19 cellular contexts compared by ENCODE assay signal in the genomic region with DNA sequence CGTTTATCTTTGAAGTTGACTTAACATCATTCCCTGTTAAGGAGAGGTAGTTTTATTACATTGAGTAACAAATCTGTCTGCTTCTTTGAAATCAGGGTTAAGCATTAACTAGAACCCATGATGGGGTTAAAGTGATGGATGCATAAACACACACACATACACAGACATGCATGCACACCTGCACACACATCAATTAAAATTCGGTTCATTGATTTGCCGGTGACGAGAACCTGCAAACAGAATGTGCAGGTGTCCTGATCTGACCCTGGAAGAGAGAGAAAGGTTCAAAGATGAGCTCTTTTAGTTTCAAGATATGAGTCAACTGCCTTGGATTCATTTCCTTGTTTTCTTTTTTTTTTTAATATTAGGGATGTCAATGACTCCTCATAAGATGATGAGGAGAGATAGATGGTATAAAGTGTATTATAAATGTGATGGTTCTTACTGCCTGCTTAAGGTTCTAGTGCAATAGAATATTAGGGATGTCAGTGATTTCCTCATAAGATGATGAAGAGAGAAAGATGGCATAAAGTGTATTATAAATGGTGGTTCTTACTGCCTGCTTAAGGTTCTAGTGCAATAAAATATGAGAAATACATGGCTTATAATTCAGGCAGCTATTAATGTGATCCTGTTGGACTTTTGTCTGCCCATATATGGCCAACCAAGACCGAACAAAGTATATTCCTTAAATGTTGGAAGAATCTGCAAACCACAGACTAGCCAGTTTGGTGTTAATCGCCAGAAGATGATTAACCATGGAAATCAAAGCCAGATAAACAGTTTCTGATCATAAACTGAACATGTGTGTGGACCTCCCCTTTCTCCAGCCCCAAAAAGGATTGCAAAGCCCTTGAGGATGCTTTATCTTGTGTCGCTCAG. TPM values are rescaled to one million over a fixed set of nuclear protein-coding genes. Genes with fewer than 3 reads are reported as not detected.
DNase-seq lines count a peak whose midpoint lies in the region; ATAC-seq, FAIRE-seq and TF ChIP-seq lines count a peak whose summit lies in the region.
"Had no signal": no experiment of that assay in that cellular context is flagged by ENCODE, and none has a peak within 500 bp of the region (broad histone marks: within the 10 kb centered on the region; RNA-seq: fewer than 3 reads in every experiment).

No MANE protein-coding gene starts in this region.

- 49% methylated on average over 7 of the region's 7 CpGs for WGBS in A549 (ENCODE audit: missing lambda C conversion rate)
- 59 to 68% methylated on average over 7 of the region's 7 CpGs for WGBS in esophagus, 2 donors

- H3K27ac ChIP-seq in A549, result peak overlapping the region; percentile 52 to 69
- peak overlapping the region; percentile 4 to 66 for H3K27ac ChIP-seq in esophagus (ENCODE audit: low read depth in 2 of 2, low read length in 1 of 2)
- no peak overlapping the region for H3K27ac ChIP-seq in WERI-Rb-1
- H3K27ac ChIP-seq: cardiac muscle cell, heart right ventricle, pancreas had no signal

- H3K27me3 ChIP-seq in esophagus (ENCODE audit: control insufficient read depth in 1 of 2, insufficient read depth in 2 of 2, low read length in 2 of 2), result no peaks in the 10 kb centered on the region
- no peaks in the 10 kb centered on the region for H3K27me3 ChIP-seq in WERI-Rb-1 (ENCODE audit: insufficient read depth, low read depth, severe bottlenecking)
- H3K27me3 ChIP-seq: cardiac muscle cell, heart right ventricle, pancreas had no signal

- peak overlapping the region; percentile 76 for H3K4me2 ChIP-seq in A549

- H3K9me3 ChIP-seq in A549 (no peaks in the 10 kb centered on the region), esophagus (ENCODE audit: control insufficient read depth in 2 of 2, insufficient read depth in 1 of 2, low read depth in 1 of 2, low read length in 1 of 2) (no peaks in the 10 kb centered on the region), mucosa of descending colon (no peaks in the 10 kb centered on the region), WERI-Rb-1 (ENCODE audit: severe bottlenecking) (no peaks in the 10 kb centered on the region)
- H3K9me3 ChIP-seq: heart right ventricle, pancreas had no signal

- H3K4me3 ChIP-seq in A549 (0 out of 3 replicates have a peak overlapping the region, but pooled peaks have one; percentile 10), esophagus (ENCODE audit: low read depth in 1 of 2, low read length in 2 of 2) (no peak overlapping the region), mucosa of descending colon (no peak overlapping the region), WERI-Rb-1 (ENCODE audit: low read depth, low read length) (no peak overlapping the region)
- H3K4me3 ChIP-seq: cardiac muscle cell, heart right ventricle, pancreas had no signal

- TF ChIP-seq POLR2A in A549 (IDR thresholded peaks at IDR 0.05; ENCODE audit: low read length), result no peak

- TF ChIP-seq RAD21 in A549 (conservative IDR thresholded peaks at IDR 0.05 in 1 of 2, IDR thresholded peaks at IDR 0.05 in 1 of 2), result no peak

- FAIRE-seq in A549 (lab: Jason Lieb, UNC), result no peak
- no peak for FAIRE-seq in urothelium cell line (lab: Jason Lieb, UNC)
- FAIRE-seq: A204.1, kidney, pancreas had no signal

- no peak for TF ChIP-seq EP300 in A549 (IDR thresholded peaks at IDR 0.05)

- peaks cover 32% of the 10 kb centered on the region for H3K4me1 ChIP-seq in A549
- H3K4me1 ChIP-seq in esophagus (ENCODE audit: control insufficient read depth in 2 of 2, insufficient read depth in 2 of 2, low read length in 1 of 2), result no peaks in the 10 kb centered on the region
- peaks cover 13% of the 10 kb centered on the region for H3K4me1 ChIP-seq in mucosa of descending colon (ENCODE audit: low read depth)
- H3K4me1 ChIP-seq: pancreas had no signal

- intact Hi-C loops in mucosa of descending colon (cut with DNase I, micrococcal nuclease), result no loop called here

- POLR2A ChIA-PET in A549 (lab: Yijun Ruan, JAX), result no interaction called here

- peak; percentile 34 to 58; a peak in 5 of 6 replicates for ATAC-seq in A549
- ATAC-seq in mucosa of descending colon, result peak; percentile 77

- CTCF ChIA-PET in A549 (lab: Yijun Ruan, JAX), result no interaction called here

- H3K36me3 ChIP-seq in esophagus (ENCODE audit: control insufficient read depth in 2 of 2, insufficient read depth in 2 of 2, low read length in 1 of 2) (no peaks in the 10 kb centered on the region), mucosa of descending colon (ENCODE audit: low read depth) (no peaks in the 10 kb centered on the region), WERI-Rb-1 (no peaks in the 10 kb centered on the region)
- H3K36me3 ChIP-seq: cardiac muscle cell, heart right ventricle, pancreas had no signal

- DNase-seq in A549 (ENCODE audit: low read depth in 1 of 2, low spot score in 1 of 2), result peak in 1 of 2 experiments; percentile 59
- peak; percentile 36 for DNase-seq in M059J (ENCODE audit: low read depth)
- peak in 1 of 3 donors; percentile 33 for DNase-seq in mucosa of descending colon
- no peak for DNase-seq in WERI-Rb-1
- no peak for DNase-seq in urothelium cell line (ENCODE audit: low spot score)
- no peak for DNase-seq in NCI-H748 (lab: John Stamatoyannopoulos, UW; ENCODE audit: unreplicated experiment)
- no peak for DNase-seq in COLO829 (ENCODE audit: low spot score)
- DNase-seq: activated B cell treated with CpG ODN at 0.5 μM for 24 hours; activated naive CD4-positive, alpha-beta T cell treated with anti-CD3 and anti-CD28 coated beads for 36 hours; effector memory CD4-positive, alpha-beta T cell; NCI-H1930; NCI-H510A treated with DMSO at 0.1 percent for 48 hours; stimulated activated CD4-positive, alpha-beta T cell treated with anti-CD3 and anti-CD28 coated beads, Interleukin-15, amount 100 ng/mL, for 24 hours had no signal

- TF ChIP-seq CTCF in A549 (IDR thresholded peaks at IDR 0.05) (no peak), mucosa of descending colon (IDR thresholded peaks at IDR 0.05) (no peak), WERI-Rb-1 (IDR thresholded peaks at IDR 0.05; ENCODE audit: low read depth, low read length) (no peak)

TF ChIP-seq in A549, 52 proteins besides CTCF, POLR2A, EP300 and RAD21:
- TF ChIP-seq JUNB (IDR thresholded peaks at IDR 0.05) (peak; percentile 30; the same call in 1 of the 2 replicates), RFX5 (IDR thresholded peaks at IDR 0.05) (no peak)
- TF ChIP-seq, protein P1, sequence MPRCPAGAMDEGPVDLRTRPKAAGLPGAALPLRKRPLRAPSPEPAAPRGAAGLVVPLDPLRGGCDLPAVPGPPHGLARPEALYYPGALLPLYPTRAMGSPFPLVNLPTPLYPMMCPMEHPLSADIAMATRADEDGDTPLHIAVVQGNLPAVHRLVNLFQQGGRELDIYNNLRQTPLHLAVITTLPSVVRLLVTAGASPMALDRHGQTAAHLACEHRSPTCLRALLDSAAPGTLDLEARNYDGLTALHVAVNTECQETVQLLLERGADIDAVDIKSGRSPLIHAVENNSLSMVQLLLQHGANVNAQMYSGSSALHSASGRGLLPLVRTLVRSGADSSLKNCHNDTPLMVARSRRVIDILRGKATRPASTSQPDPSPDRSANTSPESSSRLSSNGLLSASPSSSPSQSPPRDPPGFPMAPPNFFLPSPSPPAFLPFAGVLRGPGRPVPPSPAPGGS (IDR thresholded peaks at IDR 0.05), result no peak

RNA-seq across cellular contexts. Expression of gene CD99, which starts 14.1 kb away (rescaled TPM):
- 111 and 136 TPM in 2 replicates for polyA plus RNA-seq in A549 (2011; rRNA removed)
- 237 and 240 TPM in 2 replicates for polyA plus RNA-seq in A549 (2012; cell fraction: cytosol; rRNA removed)
- polyA plus RNA-seq in A549 (2012; cell fraction: nucleus; rRNA removed), result 129 and 130 TPM in 2 replicates
- polyA plus RNA-seq in A549 (2017; fragmentation: RNase III; extraction: RNeasy Plus Mini Kit Qiagen cat#74134 plus additional on column Dnase treatment), result 172 to 199 TPM (median 176 TPM) in 3 replicates
- 71.0 and 74.8 TPM in 2 replicates for polyA minus RNA-seq in A549 (2011; rRNA and poly(A)+ RNA removed)
- total RNA-seq in M059J (2014; rRNA removed; shearing (Covaris generic)), result 282 and 343 TPM in 2 replicates
- polyA plus RNA-seq in esophagus, result 100 to 1,000 TPM; 133 to 198 TPM
- 100 to 1,000 TPM; 147 to 326 (median 171) TPM for total RNA-seq in mucosa of descending colon
